1 cellular context compared by ENCODE assay signal in the genomic region with DNA sequence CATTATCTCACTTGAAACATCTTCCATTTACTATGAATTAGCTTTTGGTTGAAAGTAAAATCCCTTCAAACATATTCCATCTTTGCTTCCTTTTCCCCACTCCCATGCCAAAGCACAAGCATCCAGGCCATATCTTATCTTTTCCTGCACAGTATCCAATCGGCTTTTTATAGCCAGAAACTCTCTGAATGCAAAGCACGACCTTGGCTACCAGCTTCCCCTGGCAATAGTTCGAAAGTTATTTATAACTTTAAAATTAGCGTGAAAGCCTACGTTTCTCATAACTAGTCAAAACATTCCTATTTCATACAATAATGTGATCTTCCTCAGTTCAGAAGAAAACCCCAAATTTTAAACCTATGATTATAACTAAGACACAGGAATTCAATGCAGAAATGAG.
TF ChIP-seq lines count a peak whose summit lies in the region.

No MANE protein-coding gene starts in this region.

TF ChIP-seq in GM12878, 131 proteins besides CTCF, POLR2A, EP300 and RAD21:
- no peak for TF ChIP-seq IKZF2 (IDR thresholded peaks at IDR 0.05)
- TF ChIP-seq CHD2 (IDR thresholded peaks at IDR 0.05; ENCODE audit: borderline replicate concordance, low read depth, low read length) = no peak
- TF ChIP-seq, protein P1, sequence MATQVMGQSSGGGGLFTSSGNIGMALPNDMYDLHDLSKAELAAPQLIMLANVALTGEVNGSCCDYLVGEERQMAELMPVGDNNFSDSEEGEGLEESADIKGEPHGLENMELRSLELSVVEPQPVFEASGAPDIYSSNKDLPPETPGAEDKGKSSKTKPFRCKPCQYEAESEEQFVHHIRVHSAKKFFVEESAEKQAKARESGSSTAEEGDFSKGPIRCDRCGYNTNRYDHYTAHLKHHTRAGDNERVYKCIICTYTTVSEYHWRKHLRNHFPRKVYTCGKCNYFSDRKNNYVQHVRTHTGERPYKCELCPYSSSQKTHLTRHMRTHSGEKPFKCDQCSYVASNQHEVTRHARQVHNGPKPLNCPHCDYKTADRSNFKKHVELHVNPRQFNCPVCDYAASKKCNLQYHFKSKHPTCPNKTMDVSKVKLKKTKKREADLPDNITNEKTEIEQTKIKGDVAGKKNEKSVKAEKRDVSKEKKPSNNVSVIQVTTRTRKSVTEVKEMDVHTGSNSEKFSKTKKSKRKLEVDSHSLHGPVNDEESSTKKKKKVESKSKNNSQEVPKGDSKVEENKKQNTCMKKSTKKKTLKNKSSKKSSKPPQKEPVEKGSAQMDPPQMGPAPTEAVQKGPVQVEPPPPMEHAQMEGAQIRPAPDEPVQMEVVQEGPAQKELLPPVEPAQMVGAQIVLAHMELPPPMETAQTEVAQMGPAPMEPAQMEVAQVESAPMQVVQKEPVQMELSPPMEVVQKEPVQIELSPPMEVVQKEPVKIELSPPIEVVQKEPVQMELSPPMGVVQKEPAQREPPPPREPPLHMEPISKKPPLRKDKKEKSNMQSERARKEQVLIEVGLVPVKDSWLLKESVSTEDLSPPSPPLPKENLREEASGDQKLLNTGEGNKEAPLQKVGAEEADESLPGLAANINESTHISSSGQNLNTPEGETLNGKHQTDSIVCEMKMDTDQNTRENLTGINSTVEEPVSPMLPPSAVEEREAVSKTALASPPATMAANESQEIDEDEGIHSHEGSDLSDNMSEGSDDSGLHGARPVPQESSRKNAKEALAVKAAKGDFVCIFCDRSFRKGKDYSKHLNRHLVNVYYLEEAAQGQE (IDR thresholded peaks at IDR 0.05; ENCODE audit: low read depth, low read length) = no peak
- TF ChIP-seq CBX5 (IDR thresholded peaks at IDR 0.05; ENCODE audit: low read depth) = no peak
- TF ChIP-seq MTA2 (IDR thresholded peaks at IDR 0.05; ENCODE audit: low read depth) = no peak
- no peak for TF ChIP-seq CREB1 (IDR thresholded peaks at IDR 0.05; ENCODE audit: low read depth)
- TF ChIP-seq CHD4 (IDR thresholded peaks at IDR 0.05) = no peak
